In the genomic region with DNA sequence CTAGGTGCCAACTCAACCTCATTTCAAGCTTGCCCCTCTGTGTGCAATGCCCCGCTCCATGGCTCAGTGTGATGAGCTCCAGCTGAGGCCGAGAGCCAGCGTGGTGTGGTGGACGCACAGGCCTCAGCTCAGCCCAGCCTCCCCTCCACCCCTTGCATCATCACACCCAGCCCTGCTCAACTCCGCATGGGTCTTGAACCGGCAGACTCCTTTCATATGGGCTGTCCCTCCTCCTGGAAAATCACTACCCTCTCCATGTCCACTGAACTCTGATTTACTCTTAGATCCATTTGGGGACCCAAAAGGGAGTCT, we compare ENCODE assay signal across 22 cellular contexts. TPM values are rescaled to one million over a fixed set of nuclear protein-coding genes. Genes with fewer than 3 reads are reported as not detected.
"Had no signal": no experiment of that assay in that cellular context is flagged by ENCODE, and none has a peak within 500 bp of the region (broad histone marks: within the 10 kb centered on the region; RNA-seq: fewer than 3 reads in every experiment).

No MANE protein-coding gene starts in this region.

- H3K9me3 ChIP-seq: breast epithelium, colonic mucosa, sigmoid colon, transverse colon, uterus had no signal

- H3K4me3 ChIP-seq: breast epithelium, colonic mucosa, dorsolateral prefrontal cortex, sigmoid colon, smooth muscle cell, transverse colon, uterus had no signal

- DNase-seq: amniotic stem cell, sigmoid colon had no signal

- H3K4me2 ChIP-seq: smooth muscle cell had no signal

- H3K9me3 Mint-ChIP-seq: effector memory CD8-positive, alpha-beta T cell had no signal

- H3K27ac Mint-ChIP-seq: activated naive CD4-positive, alpha-beta T cell treated with anti-CD3 and anti-CD28 coated beads for 36 hours; activated naive CD8-positive, alpha-beta T cell treated with anti-CD3 and anti-CD28 coated beads, Interleukin-2, amount 10 ng/mL, durations not matched to agents 7 days and 5 days; activated T-cell treated with anti-CD3 and anti-CD28 coated beads, Interleukin-2, amount 50 U/mL, for 72 hours; effector memory CD8-positive, alpha-beta T cell; stimulated activated memory B cell treated with anti-CD40 and anti-IgM and Interleukin-4, amounts not matched to agents 10 μg/mL and 1 μg/mL and 100 μg/mL, for 72 hours; T-helper 2 cell treated with Interferon-gamma antibody and Interleukin-4, amounts not matched to agents 5 μg/mL and 100 μg/mL, for 36 hours had no signal

- H3K36me3 Mint-ChIP-seq: activated naive CD8-positive, alpha-beta T cell treated with anti-CD3 and anti-CD28 coated beads, Interleukin-2, amount 10 ng/mL, durations not matched to agents 7 days and 5 days; naive B cell; stimulated activated memory B cell treated with anti-CD40 and anti-IgM and Interleukin-4, amounts not matched to agents 10 μg/mL and 1 μg/mL and 100 μg/mL, for 72 hours had no signal

- H3K27me3 ChIP-seq: colonic mucosa, uterus had no signal

- H3K27ac ChIP-seq: breast epithelium, colonic mucosa, dorsolateral prefrontal cortex, sigmoid colon, transverse colon, uterus, VCaP had no signal

- H3K4me1 ChIP-seq: breast epithelium, colonic mucosa, sigmoid colon, transverse colon, uterus had no signal

- H3K4me3 Mint-ChIP-seq: activated naive CD4-positive, alpha-beta T cell treated with anti-CD3 and anti-CD28 coated beads for 36 hours; activated naive CD8-positive, alpha-beta T cell treated with anti-CD3 and anti-CD28 coated beads, Interleukin-2, amount 10 ng/mL, durations not matched to agents 7 days and 5 days; activated T-cell treated with anti-CD3 and anti-CD28 coated beads, Interleukin-2, amount 50 U/mL, for 72 hours; effector memory CD8-positive, alpha-beta T cell; naive B cell; stimulated activated memory B cell treated with anti-CD40 and anti-IgM and Interleukin-4, amounts not matched to agents 10 μg/mL and 1 μg/mL and 100 μg/mL, for 72 hours; T-helper 2 cell treated with Interferon-gamma antibody and Interleukin-4, amounts not matched to agents 5 μg/mL and 100 μg/mL, for 36 hours had no signal

- H3K36me3 ChIP-seq: breast epithelium, colonic mucosa, sigmoid colon, transverse colon, uterus had no signal

RNA-seq across cellular contexts. Expression of a gene that starts 16.6 kb away (rescaled TPM):
- total RNA-seq: activated naive CD4-positive, alpha-beta T cell treated with anti-CD3 and anti-CD28 coated beads for 36 hours; activated naive CD8-positive, alpha-beta T cell treated with anti-CD3 and anti-CD28 coated beads, Interleukin-2, amount 10 ng/mL, durations not matched to agents 7 days and 5 days; activated T-cell treated with anti-CD3 and anti-CD28 coated beads, Interleukin-2, amount 50 U/mL, for 72 hours; breast epithelium; dorsolateral prefrontal cortex; endothelial cell of umbilical vein; esophagus mucosa; liver; smooth muscle cell; temporal lobe had no signal
- polyA plus RNA-seq: endothelial cell of umbilical vein, liver, neural cell, smooth muscle cell had no signal

RNA-seq across cellular contexts. Expression of a gene that starts 20.3 kb away (rescaled TPM):
- total RNA-seq: activated naive CD4-positive, alpha-beta T cell treated with anti-CD3 and anti-CD28 coated beads for 36 hours; activated naive CD8-positive, alpha-beta T cell treated with anti-CD3 and anti-CD28 coated beads, Interleukin-2, amount 10 ng/mL, durations not matched to agents 7 days and 5 days; breast epithelium; dorsolateral prefrontal cortex; endothelial cell of umbilical vein; esophagus mucosa; frontal cortex; liver; smooth muscle cell; temporal lobe; uterus had no signal
- polyA plus RNA-seq: endothelial cell of umbilical vein, liver, neural cell, smooth muscle cell had no signal
